Comparison of ENCODE assay signal across 14 cellular contexts in genomic region chr6:131945971-131946370, GRCh38. TPM values are rescaled to one million over a fixed set of nuclear protein-coding genes. Genes with fewer than 3 reads are reported as not detected.
A peak's percentile ranks its signal among the peaks of the same experiment; 100 is the strongest.
DNase-seq lines count a peak whose midpoint lies in the region; ATAC-seq and TF ChIP-seq lines count a peak whose summit lies in the region.
"Had no signal": no experiment of that assay in that cellular context is flagged by ENCODE, and none has a peak within 500 bp of the region (broad histone marks: within the 10 kb centered on the region; RNA-seq: fewer than 3 reads in every experiment).

No MANE protein-coding gene starts in this region.

- H3K27ac Mint-ChIP-seq in HFFc6: peak overlapping the region; percentile 86

- H3K27me3 ChIP-seq in adipocyte (replicated peaks; ENCODE audit: control insufficient read depth, insufficient read depth, low read length) (no peaks in the 10 kb centered on the region), tibial artery (no peaks in the 10 kb centered on the region)
- H3K27me3 ChIP-seq: SJCRH30 had no signal

- no peak for ATAC-seq in HG03520 (IDR thresholded peaks at IDR 0.05; ENCODE audit: unreplicated experiment)

- TF ChIP-seq CTCF in HFFc6 (IDR thresholded peaks at IDR 0.05) (no peak), tibial artery (IDR thresholded peaks at IDR 0.05) (no peak)

- H3K4me3 Mint-ChIP-seq in HFFc6: peak overlapping the region; percentile 99

- H3K4me3 ChIP-seq in adipocyte (ENCODE audit: low read length): peak overlapping the region; percentile 87
- no peak overlapping the region for H3K4me3 ChIP-seq in tibial artery
- H3K4me3 ChIP-seq: SJCRH30 had no signal

- no peak for DNase-seq in HFFc6
- DNase-seq in adipocyte (ENCODE audit: low read depth): no peak
- peak; percentile 83 for DNase-seq in kidney glomerular epithelial cell (lab: John Stamatoyannopoulos, UW)
- no peak for DNase-seq in tibial artery
- no peak for DNase-seq in cerebellum (ENCODE audit: low spot score)
- DNase-seq in T1000 (lab: John Stamatoyannopoulos, UW): no peak
- DNase-seq: NCI-H1105, NCI-H1694 treated with DMSO at 0.1 percent for 48 hours, NCI-H526 treated with DMSO at 0.1 percent for 48 hours had no signal

- H3K36me3 Mint-ChIP-seq in HFFc6 (ENCODE audit: low read depth): peaks cover 44% of the 10 kb centered on the region

- no peaks in the 10 kb centered on the region for H3K36me3 ChIP-seq in adipocyte (ENCODE audit: control insufficient read depth, insufficient read depth, low read length, severe bottlenecking)
- peaks cover 5 to 15% (median 14%) of the 10 kb centered on the region in 3 donors for H3K36me3 ChIP-seq in tibial artery

- H3K9me3 ChIP-seq in adipocyte (ENCODE audit: control insufficient read depth, low read length) (no peaks in the 10 kb centered on the region), tibial artery (no peaks in the 10 kb centered on the region)
- H3K9me3 ChIP-seq: SJCRH30 had no signal

- peaks cover 52% of the 10 kb centered on the region for H3K27me3 Mint-ChIP-seq in HFFc6 (ENCODE audit: insufficient read depth)

- H3K4me1 Mint-ChIP-seq in HFFc6 (ENCODE audit: low read depth): peaks cover 50% of the 10 kb centered on the region

- intact Hi-C loops in tibial artery (cut with DNase I; ENCODE audit: low total_unique reads): no loop called here

- peaks cover 28% of the 10 kb centered on the region for H3K9me3 Mint-ChIP-seq in HFFc6

- peak overlapping the region; percentile 56 for H3K9ac ChIP-seq in adipocyte (ENCODE audit: low read length)
- H3K9ac ChIP-seq: KMS-11 had no signal

- H3K4me1 ChIP-seq in adipocyte (ENCODE audit: control insufficient read depth, insufficient read depth, low read length): peaks cover 14% of the 10 kb centered on the region
- H3K4me1 ChIP-seq in tibial artery: peaks cover 0 to 17% (median 8%) of the 10 kb centered on the region in 4 donors

- peak overlapping the region; percentile 94 to 96 for H3K27ac ChIP-seq in tibial artery
- H3K27ac ChIP-seq: C4-2B, KMS-11, RWPE1, SJCRH30 had no signal

RNA-seq across cellular contexts. Expression of gene CCN2, which starts 5.2 kb away (rescaled TPM):
- total RNA-seq in HFFc6 (2021; fragmentation: NEBNext Ultra II Directional; extraction: Animal tissue kit (Norgen Biotek cat#: 25700)): 100 to 1,000 TPM; 493 to 923 (median 550) TPM
- 8.5 TPM for total RNA-seq in cerebellum

Comparison
In these comparisons a context has a peak if more than half of its experiments do, and no peak if none do; other contexts are left out.
1. RNA of gene CCN2, which starts 5.2 kb away (total RNA-seq): 493 to 923 TPM in HFFc6; 8.5 TPM in cerebellum (single experiment); every median in the first group is over 10 times any median in the second.